12 cellular contexts compared by ENCODE assay signal in genomic region chr6:30619561-30619960, GRCh38. TPM values are rescaled to one million over a fixed set of nuclear protein-coding genes. Genes with fewer than 3 reads are reported as not detected.
DNase-seq lines count a peak whose midpoint lies in the region; ATAC-seq and TF ChIP-seq lines count a peak whose summit lies in the region.
"Had no signal": no experiment of that assay in that cellular context is flagged by ENCODE, and none has a peak within 500 bp of the region (broad histone marks: within the 10 kb centered on the region; RNA-seq: fewer than 3 reads in every experiment).

No MANE protein-coding gene starts in this region.

- TF ChIP-seq CTCF in endothelial cell (IDR thresholded peaks at IDR 0.05; ENCODE audit: unreplicated experiment): no peak

- H3K36me3 Mint-ChIP-seq in activated naive CD4-positive, alpha-beta T cell treated with anti-CD3 and anti-CD28 coated beads for 36 hours (ENCODE audit: low read depth): peaks cover 55% of the 10 kb centered on the region
- H3K36me3 Mint-ChIP-seq in T-cell: peaks cover 43% of the 10 kb centered on the region
- peaks cover 34% of the 10 kb centered on the region for H3K36me3 Mint-ChIP-seq in endothelial cell (ENCODE audit: low read depth, unreplicated experiment)
- peaks cover 43 to 62% of the 10 kb centered on the region in 2 donors for H3K36me3 Mint-ChIP-seq in stimulated activated naive B cell treated with anti-CD40 and anti-IgM and Interleukin-4, amounts not matched to agents 10 μg/mL and 1 μg/mL and 100 μg/mL, for 72 hours

- H3K27ac Mint-ChIP-seq in activated naive CD4-positive, alpha-beta T cell treated with anti-CD3 and anti-CD28 coated beads for 36 hours: peak overlapping the region; percentile 95
- H3K27ac Mint-ChIP-seq in T-cell (peak overlapping the region; percentile 48 to 73), endothelial cell (ENCODE audit: unreplicated experiment) (peak overlapping the region; percentile 44)
- H3K27ac Mint-ChIP-seq in stimulated activated naive B cell treated with anti-CD40 and anti-IgM and Interleukin-4, amounts not matched to agents 10 μg/mL and 1 μg/mL and 100 μg/mL, for 72 hours: peak overlapping the region; percentile 51

- H3K4me1 Mint-ChIP-seq in activated naive CD4-positive, alpha-beta T cell treated with anti-CD3 and anti-CD28 coated beads for 36 hours (ENCODE audit: low read depth): peaks cover 19% of the 10 kb centered on the region
- H3K4me1 Mint-ChIP-seq in T-cell (peaks cover 18 to 27% (median 20%) of the 10 kb centered on the region in 3 donors), endothelial cell (ENCODE audit: unreplicated experiment) (peaks cover 31% of the 10 kb centered on the region)
- peaks cover 17 to 46% of the 10 kb centered on the region in 2 donors for H3K4me1 Mint-ChIP-seq in stimulated activated naive B cell treated with anti-CD40 and anti-IgM and Interleukin-4, amounts not matched to agents 10 μg/mL and 1 μg/mL and 100 μg/mL, for 72 hours

- ATAC-seq in T-cell (replicated peaks in 1 of 4): no peak
- no peak for ATAC-seq in stimulated activated naive B cell treated with anti-CD40 and anti-IgM and Interleukin-4, amounts not matched to agents 10 μg/mL and 1 μg/mL and 100 μg/mL, for 72 hours (replicated peaks)

- intact Hi-C loops in activated naive CD4-positive, alpha-beta T cell treated with anti-CD3 and anti-CD28 coated beads for 36 hours (cut with micrococcal nuclease): loop anchor here (5.0 to 10.0 kb wide), 4 partner anchors 123 to 923 kb away; partner anchors contain the start of genes DDX39B, FLOT1, IER3 and POLR1H

- POLR2A ChIA-PET in T-cell (lab: Charles Lee): interaction anchor here in 1 of 2 donors (0.5 kb wide), 1 partner anchor 679 kb away, joined by 4 read pairs; no protein-coding TSS in a partner anchor

- no peak for DNase-seq in activated naive CD4-positive, alpha-beta T cell treated with anti-CD3 and anti-CD28 coated beads for 36 hours
- no peak for DNase-seq in activated naive CD4-positive, alpha-beta T cell treated with Interleukin-2 at 50 U/mL for 16 hours
- DNase-seq in T-cell (no peak), endothelial cell (ENCODE audit: low spot score) (no peak), NCI-H748 (lab: John Stamatoyannopoulos, UW; ENCODE audit: unreplicated experiment) (no peak), putamen (ENCODE audit: low spot score) (no peak), kidney glomerular epithelial cell (lab: John Stamatoyannopoulos, UW) (no peak)
- DNase-seq in stimulated activated naive B cell treated with anti-CD40 and anti-IgM and Interleukin-4, amounts not matched to agents 10 μg/mL and 1 μg/mL and 100 μg/mL, for 72 hours: no peak
- DNase-seq: activated gamma-delta T cell treated with Interleukin-2 at 50 U/mL for 16 hours; NCI-H2081 treated with DMSO at 0.1 percent for 48 hours; NK-92 treated with Interleukin-12 subunit alpha and Interleukin-12 subunit beta, amount 100 ng/mL, for 24 hours; WERI-Rb-1 had no signal

- H3K9me3 Mint-ChIP-seq in activated naive CD4-positive, alpha-beta T cell treated with anti-CD3 and anti-CD28 coated beads for 36 hours: no peaks in the 10 kb centered on the region
- H3K9me3 Mint-ChIP-seq in T-cell (no peaks in the 10 kb centered on the region), endothelial cell (ENCODE audit: unreplicated experiment) (no peaks in the 10 kb centered on the region)
- H3K9me3 Mint-ChIP-seq in stimulated activated naive B cell treated with anti-CD40 and anti-IgM and Interleukin-4, amounts not matched to agents 10 μg/mL and 1 μg/mL and 100 μg/mL, for 72 hours: peaks cover 0 to 1% of the 10 kb centered on the region in 2 donors

- CTCF ChIA-PET in activated naive CD4-positive, alpha-beta T cell treated with anti-CD3 and anti-CD28 coated beads for 36 hours (lab: Charles Lee): interaction anchor here (0.6 to 1.7 kb wide), 2 partner anchors 53 to 103 kb away, joined by 3 to 6 read pairs; no protein-coding TSS in a partner anchor
- CTCF ChIA-PET in T-cell (lab: Charles Lee): no interaction called here

- no peaks in the 10 kb centered on the region for H3K27me3 Mint-ChIP-seq in activated naive CD4-positive, alpha-beta T cell treated with anti-CD3 and anti-CD28 coated beads for 36 hours (ENCODE audit: low read depth)
- peaks cover 0 to 2% of the 10 kb centered on the region in 2 donors for H3K27me3 Mint-ChIP-seq in T-cell
- peaks cover 20% of the 10 kb centered on the region for H3K27me3 Mint-ChIP-seq in endothelial cell (ENCODE audit: unreplicated experiment)
- H3K27me3 Mint-ChIP-seq in stimulated activated naive B cell treated with anti-CD40 and anti-IgM and Interleukin-4, amounts not matched to agents 10 μg/mL and 1 μg/mL and 100 μg/mL, for 72 hours: peaks cover 0 to 4% of the 10 kb centered on the region in 2 donors

- peak overlapping the region; percentile 87 for H3K4me3 Mint-ChIP-seq in activated naive CD4-positive, alpha-beta T cell treated with anti-CD3 and anti-CD28 coated beads for 36 hours
- peak overlapping the region; percentile 93 to 100 (median 98) for H3K4me3 Mint-ChIP-seq in T-cell
- H3K4me3 Mint-ChIP-seq in endothelial cell (ENCODE audit: unreplicated experiment): peak overlapping the region; percentile 99
- peak overlapping the region; percentile 93 to 96 for H3K4me3 Mint-ChIP-seq in stimulated activated naive B cell treated with anti-CD40 and anti-IgM and Interleukin-4, amounts not matched to agents 10 μg/mL and 1 μg/mL and 100 μg/mL, for 72 hours

RNA-seq across cellular contexts. Expression of gene MRPS18B, which starts 1.9 kb away (rescaled TPM):
- 100 to 1,000 TPM; 118 to 120 TPM for total RNA-seq in activated naive CD4-positive, alpha-beta T cell treated with anti-CD3 and anti-CD28 coated beads for 36 hours
- total RNA-seq in T-cell: 10 to 100 TPM; 20.7 to 55.5 (median 50.2) TPM
- total RNA-seq in endothelial cell (ENCODE audit: unreplicated experiment): 39.8 TPM

RNA-seq across cellular contexts. Expression of gene PPP1R10, which starts 2.5 kb away (rescaled TPM):
- total RNA-seq in activated naive CD4-positive, alpha-beta T cell treated with anti-CD3 and anti-CD28 coated beads for 36 hours: 10 to 100 TPM; 47.1 to 49.1 TPM
- 100 to 1,000 TPM; 104 to 170 (median 163) TPM for total RNA-seq in T-cell
- total RNA-seq in endothelial cell (ENCODE audit: unreplicated experiment): 75.8 TPM

RNA-seq across cellular contexts. Expression of gene ATAT1, which starts 7.1 kb away (rescaled TPM):
- total RNA-seq in activated naive CD4-positive, alpha-beta T cell treated with anti-CD3 and anti-CD28 coated beads for 36 hours: 1 to 10 TPM; 6.9 to 7.5 TPM
- total RNA-seq in T-cell (10 to 100 TPM in 4 of 5 donors, 1 to 10 TPM in 1; 6.9 to 11.8 (median 10.4) TPM), endothelial cell (ENCODE audit: unreplicated experiment) (30.3 TPM)

RNA-seq across cellular contexts. Expression of gene C6orf136, which starts 27.4 kb away (rescaled TPM):
- 10 to 100 TPM; 33.6 TPM for total RNA-seq in activated naive CD4-positive, alpha-beta T cell treated with anti-CD3 and anti-CD28 coated beads for 36 hours
- total RNA-seq in T-cell (10 to 100 TPM; 24.5 to 39.8 (median 31.4) TPM), endothelial cell (ENCODE audit: unreplicated experiment) (15.1 TPM)

RNA-seq across cellular contexts. Expression of gene ABCF1, which starts 48.3 kb away (rescaled TPM):
- total RNA-seq in activated naive CD4-positive, alpha-beta T cell treated with anti-CD3 and anti-CD28 coated beads for 36 hours: 10 to 100 TPM; 79.5 to 82.7 TPM
- total RNA-seq in T-cell (10 to 100 TPM; 61.1 to 89.9 (median 73.8) TPM), endothelial cell (ENCODE audit: unreplicated experiment) (57.2 TPM)

Comparison
In these comparisons a context has a peak if more than half of its experiments do, and no peak if none do; other contexts are left out.
1. H3K27ac Mint-ChIP-seq: peak in every context shown above with its lines; median percentile 95 in activated naive CD4-positive, alpha-beta T cell treated with anti-CD3 and anti-CD28 coated beads for 36 hours; 60 in T-cell; 51 in stimulated activated naive B cell treated with anti-CD40 and anti-IgM and Interleukin-4, amounts not matched to agents 10 μg/mL and 1 μg/mL and 100 μg/mL, for 72 hours; 44 in endothelial cell.